ENCODE assay signal across 7 cellular contexts in the genomic region with DNA sequence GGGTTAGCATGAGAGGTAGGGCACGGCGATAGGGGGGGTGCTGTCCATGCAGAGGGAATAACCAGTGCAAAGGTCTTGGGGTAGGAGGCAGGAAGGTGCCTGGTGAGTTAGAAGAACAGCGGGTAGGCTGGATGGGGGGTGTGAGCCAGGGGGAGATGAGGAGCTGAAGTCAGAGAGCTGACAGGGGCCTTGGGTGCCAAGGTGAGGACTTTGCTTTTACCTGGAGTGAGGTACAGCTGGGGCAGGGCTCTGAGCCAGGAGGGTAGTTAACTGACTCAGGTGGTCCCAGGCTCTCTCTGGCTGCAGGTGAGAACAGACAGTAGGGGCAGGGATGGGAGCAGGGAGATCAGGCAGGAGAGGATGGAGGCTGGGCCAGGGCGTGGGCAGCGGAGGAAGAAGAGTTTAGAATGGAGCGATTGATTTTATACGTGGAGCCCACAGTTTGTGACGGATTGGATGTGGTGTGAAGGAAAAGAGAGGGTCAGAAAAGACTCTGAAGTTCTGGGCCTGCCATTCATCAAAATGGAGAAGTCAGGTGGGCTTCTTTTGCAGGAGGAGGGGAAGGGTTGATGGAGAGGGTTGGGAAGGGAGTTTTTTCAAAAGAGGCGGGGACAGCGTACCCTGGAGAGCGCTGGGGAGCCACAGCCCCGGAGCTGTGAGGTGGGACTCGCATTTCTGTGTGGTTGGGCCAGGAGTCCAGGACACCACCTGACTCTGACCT. TPM values are rescaled to one million over a fixed set of nuclear protein-coding genes. Genes with fewer than 3 reads are reported as not detected.
A peak's percentile ranks its signal among the peaks of the same experiment; 100 is the strongest.
DNase-seq lines count a peak whose midpoint lies in the region; ATAC-seq, FAIRE-seq and TF ChIP-seq lines count a peak whose summit lies in the region.

No MANE protein-coding gene starts in this region.

- H3K27me3 Mint-ChIP-seq in astrocyte (ENCODE audit: low read depth, unreplicated experiment) = no peaks in the 10 kb centered on the region

- TF ChIP-seq CTCF in astrocyte (IDR thresholded peaks at IDR 0.05; ENCODE audit: insufficient read depth, low read depth, low read length) (no peak), kidney epithelial cell (IDR thresholded peaks at IDR 0.05; ENCODE audit: insufficient read depth, low read length, poor library complexity, severe bottlenecking) (no peak), suprapubic skin (IDR thresholded peaks at IDR 0.05) (no peak)

- peaks cover 30% of the 10 kb centered on the region for H4K20me1 ChIP-seq in astrocyte (ENCODE audit: insufficient read depth, low read length)

- H2AFZ ChIP-seq in astrocyte (ENCODE audit: low read depth, low read length) = peak overlapping the region; percentile 77

- TF ChIP-seq EP300 in suprapubic skin (IDR thresholded peaks at IDR 0.05) = no peak

- peaks cover 39% of the 10 kb centered on the region for H3K79me2 ChIP-seq in astrocyte (ENCODE audit: insufficient read depth, low read length)

- H3K9me3 ChIP-seq in HUES64 (ENCODE audit: insufficient read depth, low read depth, low read length) = no peaks in the 10 kb centered on the region
- H3K9me3 ChIP-seq in astrocyte (ENCODE audit: insufficient read depth, low read depth, low read length) = no peaks in the 10 kb centered on the region
- no peaks in the 10 kb centered on the region for H3K9me3 ChIP-seq in suprapubic skin

- peaks cover 11% of the 10 kb centered on the region for H3K36me3 ChIP-seq in HUES64 (ENCODE audit: insufficient read depth, low read length)
- H3K36me3 ChIP-seq in astrocyte (ENCODE audit: insufficient read depth, low read length) = peaks cover 3% of the 10 kb centered on the region
- no peaks in the 10 kb centered on the region for H3K36me3 ChIP-seq in kidney epithelial cell (ENCODE audit: control insufficient read depth, insufficient read depth, low read length)
- H3K36me3 ChIP-seq in suprapubic skin = no peaks in the 10 kb centered on the region

- H3K36me3 Mint-ChIP-seq in astrocyte (ENCODE audit: low read depth, unreplicated experiment) = peaks cover 2% of the 10 kb centered on the region

- peak overlapping the region; percentile 85 for H3K9ac ChIP-seq in HUES64 (ENCODE audit: low read depth, low read length)
- peak overlapping the region; percentile 91 for H3K9ac ChIP-seq in astrocyte (ENCODE audit: low read length)

- no peak for FAIRE-seq in astrocyte (lab: Jason Lieb, UNC)

- H3K4me3 ChIP-seq in HUES64 (ENCODE audit: low read length) (peak overlapping the region; percentile 84), astrocyte (ENCODE audit: insufficient read depth, low read depth, low read length) (peak overlapping the region; percentile 66), kidney epithelial cell (ENCODE audit: low read depth, low read length) (peak overlapping the region; percentile 91), suprapubic skin (peak overlapping the region; percentile 65)

- H3K27ac Mint-ChIP-seq in astrocyte (ENCODE audit: unreplicated experiment) = peak overlapping the region; percentile 23

- H3K27me3 ChIP-seq in HUES64 (ENCODE audit: insufficient read depth, low read length) (no peaks in the 10 kb centered on the region), astrocyte (ENCODE audit: insufficient read depth, low read length) (no peaks in the 10 kb centered on the region), kidney epithelial cell (ENCODE audit: control insufficient read depth, insufficient read depth, low read length) (no peaks in the 10 kb centered on the region), suprapubic skin (no peaks in the 10 kb centered on the region)

- DNase-seq in astrocyte (ENCODE audit: low read depth) (no peak), kidney epithelial cell (ENCODE audit: low read depth) (no peak), suprapubic skin (ENCODE audit: low spot score in 2 of 2) (no peak), hippocampal formation (lab: John Stamatoyannopoulos, UW) (no peak), NAMALWA (ENCODE audit: low spot score) (no peak)

- H3K4me1 ChIP-seq in HUES64 (ENCODE audit: insufficient read depth, low read length) (peaks cover 38% of the 10 kb centered on the region), astrocyte (ENCODE audit: insufficient read depth, low read length) (peaks cover 16% of the 10 kb centered on the region), suprapubic skin (peaks cover 44% of the 10 kb centered on the region)

- H3K27ac ChIP-seq in HUES64 (ENCODE audit: low read depth, low read length) = peak overlapping the region; percentile 97; the same call in 1 of the 2 replicates
- peak overlapping the region; percentile 94 for H3K27ac ChIP-seq in astrocyte (ENCODE audit: low read depth, low read length)
- H3K27ac ChIP-seq in suprapubic skin = peak overlapping the region; percentile 93

- H3K4me3 Mint-ChIP-seq in astrocyte (ENCODE audit: unreplicated experiment) = peak overlapping the region; percentile 87

- peaks cover 6% of the 10 kb centered on the region for H3K9me3 Mint-ChIP-seq in astrocyte (ENCODE audit: unreplicated experiment)

- no peak for ATAC-seq in HG03342 (IDR thresholded peaks at IDR 0.05; ENCODE audit: unreplicated experiment)

- peaks cover 12% of the 10 kb centered on the region for H3K4me1 Mint-ChIP-seq in astrocyte (ENCODE audit: low read depth, unreplicated experiment)

- TF ChIP-seq POLR2A in suprapubic skin (IDR thresholded peaks at IDR 0.05) = no peak

- H3K4me2 ChIP-seq in astrocyte (ENCODE audit: low read length) = peak overlapping the region; percentile 89

- 27% methylated on average over 13 of the region's 13 CpGs for WGBS in HUES64
- 48% methylated on average over 13 of the region's 13 CpGs for WGBS in suprapubic skin

RNA-seq across cellular contexts. Expression of gene GRAMD1A, which starts 1.2 kb away (rescaled TPM):
- 86.1 TPM for polyA plus RNA-seq in HUES64 (2013, experiment 1 of 2)
- polyA plus RNA-seq in HUES64 (2013, experiment 2 of 2) = 110 TPM
- total RNA-seq in astrocyte = 64.6 and 67.4 TPM in 2 replicates
- total RNA-seq in kidney epithelial cell = 88.0 and 104 TPM in 2 replicates
- total RNA-seq in suprapubic skin = 10 to 100 TPM; 16.3 to 38.7 (median 20.8) TPM

RNA-seq across cellular contexts. Expression of gene SCN1B, which starts 31.3 kb away (rescaled TPM):
- 1.9 TPM for polyA plus RNA-seq in HUES64 (2013, experiment 1 of 2)
- 1.8 TPM for polyA plus RNA-seq in HUES64 (2013, experiment 2 of 2)
- total RNA-seq in astrocyte (2.1 and 3.0 TPM in 2 replicates), kidney epithelial cell (1.6 and 1.8 TPM in 2 replicates), suprapubic skin (1 to 10 TPM; 1.4 to 4.3 (median 2.9) TPM)

RNA-seq across cellular contexts. Expression of gene ZNF792, which starts 34.9 kb away (rescaled TPM):
- 3.5 TPM for polyA plus RNA-seq in HUES64 (2013, experiment 1 of 2)
- 3.7 TPM for polyA plus RNA-seq in HUES64 (2013, experiment 2 of 2)
- total RNA-seq in astrocyte (5.7 and 5.9 TPM in 2 replicates), kidney epithelial cell (5.6 and 6.1 TPM in 2 replicates), suprapubic skin (1 to 10 TPM; 2.5 to 6.5 (median 3.7) TPM)

RNA-seq across cellular contexts. Expression of gene HPN, which starts 42.6 kb away (rescaled TPM):
- 3.2 TPM for polyA plus RNA-seq in HUES64 (2013, experiment 1 of 2)
- polyA plus RNA-seq in HUES64 (2013, experiment 2 of 2) = 6.3 TPM
- total RNA-seq in astrocyte = 0.31 and 0.73 TPM in 2 replicates
- total RNA-seq in kidney epithelial cell = 1.6 and 2.3 TPM in 2 replicates
- 1 to 10 TPM in 1 of 4 donors, under 1 TPM in 2, not detected in 1; 0.26 to 1.7 (median 0.56) TPM for total RNA-seq in suprapubic skin
